In the genomic region with DNA sequence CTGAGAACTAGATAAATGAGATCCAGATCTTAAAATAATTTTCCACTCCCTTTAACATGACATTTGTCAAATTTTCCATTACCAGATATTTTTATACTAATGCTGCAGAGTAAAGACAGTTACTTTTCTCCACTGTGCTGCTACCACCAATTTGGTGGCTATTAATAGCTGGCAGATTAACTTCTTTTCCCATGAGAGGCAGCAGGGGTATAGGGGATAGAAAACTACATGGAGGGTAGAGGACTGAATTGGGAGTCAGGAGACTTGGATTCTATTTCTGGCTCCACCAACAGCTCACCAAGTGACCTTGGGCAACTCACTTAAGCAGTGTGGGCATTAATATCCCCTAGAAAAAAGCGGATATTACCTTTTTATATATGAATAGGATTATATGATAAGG, we compare ENCODE assay signal across 20 cellular contexts.
"Had no signal": no experiment of that assay in that cellular context is flagged by ENCODE, and none has a peak within 500 bp of the region (broad histone marks: within the 10 kb centered on the region; RNA-seq: fewer than 3 reads in every experiment).

No MANE protein-coding gene starts in this region.

- DNase-seq: cerebellar nuclear complex; colonic mucosa; dermis blood vessel endothelial cell; gastrocnemius medialis; islet precursor cell; lower lobe of right lung; midbrain; naive thymus-derived CD8-positive, alpha-beta T cell; posterior cingulate gyrus; sigmoid colon; small intestine; stimulated activated CD4-positive, alpha-beta T cell treated with anti-CD3 and anti-CD28 coated beads, Interleukin-12 subunit alpha, Interleukin-12 subunit beta, amount 100 ng/mL, for 4 hours; stimulated activated CD4-positive, alpha-beta T cell treated with anti-CD3 and anti-CD28 coated beads, Interleukin-2, amount 100 ng/mL, for 48 hours; stimulated activated naive CD8-positive, alpha-beta T cell treated with anti-CD3 and anti-CD28 coated beads, Interleukin-15, Interleukin-2, amounts not matched to agents 100 U/mL and 50 U/mL, for 24 hours; upper lobe of right lung had no signal

- H3K36me3 ChIP-seq: colonic mucosa, gastrocnemius medialis, lower lobe of right lung, right atrium auricular region, sigmoid colon, tibial nerve, upper lobe of right lung, vagina had no signal

- H3K9me3 ChIP-seq: colonic mucosa, gastrocnemius medialis, lower lobe of right lung, neutrophil, right atrium auricular region, sigmoid colon, tibial nerve, upper lobe of right lung, vagina had no signal

- H3K4me3 ChIP-seq: colonic mucosa, gastrocnemius medialis, lower lobe of right lung, right atrium auricular region, sigmoid colon, tibial nerve, upper lobe of right lung, vagina had no signal

- H3K27me3 ChIP-seq: colonic mucosa, gastrocnemius medialis, neutrophil, right atrium auricular region, sigmoid colon, tibial nerve, upper lobe of right lung, vagina had no signal

- ATAC-seq: gastrocnemius medialis; left lobe of liver; lower lobe of right lung; naive thymus-derived CD8-positive, alpha-beta T cell; stimulated activated naive CD8-positive, alpha-beta T cell treated with anti-CD3 and anti-CD28 coated beads, Interleukin-15, Interleukin-2, amounts not matched to agents 100 U/mL and 50 U/mL, for 24 hours; upper lobe of right lung had no signal

- H3K27ac ChIP-seq: colonic mucosa, gastrocnemius medialis, lower lobe of right lung, neutrophil, right atrium auricular region, sigmoid colon, tibial nerve, upper lobe of right lung, vagina had no signal

- H3K4me1 ChIP-seq: colonic mucosa, gastrocnemius medialis, lower lobe of right lung, right atrium auricular region, sigmoid colon, tibial nerve, upper lobe of right lung, vagina had no signal
